ENCODE assay signal across 1 cellular context in genomic region chr2:70531419-70532130, GRCh38.
TF ChIP-seq lines count a peak whose summit lies in the region.

No MANE protein-coding gene starts in this region.

TF ChIP-seq in HCT116, 20 proteins besides CTCF, POLR2A, EP300 and RAD21 (continued from another document):
- TF ChIP-seq, protein P1, sequence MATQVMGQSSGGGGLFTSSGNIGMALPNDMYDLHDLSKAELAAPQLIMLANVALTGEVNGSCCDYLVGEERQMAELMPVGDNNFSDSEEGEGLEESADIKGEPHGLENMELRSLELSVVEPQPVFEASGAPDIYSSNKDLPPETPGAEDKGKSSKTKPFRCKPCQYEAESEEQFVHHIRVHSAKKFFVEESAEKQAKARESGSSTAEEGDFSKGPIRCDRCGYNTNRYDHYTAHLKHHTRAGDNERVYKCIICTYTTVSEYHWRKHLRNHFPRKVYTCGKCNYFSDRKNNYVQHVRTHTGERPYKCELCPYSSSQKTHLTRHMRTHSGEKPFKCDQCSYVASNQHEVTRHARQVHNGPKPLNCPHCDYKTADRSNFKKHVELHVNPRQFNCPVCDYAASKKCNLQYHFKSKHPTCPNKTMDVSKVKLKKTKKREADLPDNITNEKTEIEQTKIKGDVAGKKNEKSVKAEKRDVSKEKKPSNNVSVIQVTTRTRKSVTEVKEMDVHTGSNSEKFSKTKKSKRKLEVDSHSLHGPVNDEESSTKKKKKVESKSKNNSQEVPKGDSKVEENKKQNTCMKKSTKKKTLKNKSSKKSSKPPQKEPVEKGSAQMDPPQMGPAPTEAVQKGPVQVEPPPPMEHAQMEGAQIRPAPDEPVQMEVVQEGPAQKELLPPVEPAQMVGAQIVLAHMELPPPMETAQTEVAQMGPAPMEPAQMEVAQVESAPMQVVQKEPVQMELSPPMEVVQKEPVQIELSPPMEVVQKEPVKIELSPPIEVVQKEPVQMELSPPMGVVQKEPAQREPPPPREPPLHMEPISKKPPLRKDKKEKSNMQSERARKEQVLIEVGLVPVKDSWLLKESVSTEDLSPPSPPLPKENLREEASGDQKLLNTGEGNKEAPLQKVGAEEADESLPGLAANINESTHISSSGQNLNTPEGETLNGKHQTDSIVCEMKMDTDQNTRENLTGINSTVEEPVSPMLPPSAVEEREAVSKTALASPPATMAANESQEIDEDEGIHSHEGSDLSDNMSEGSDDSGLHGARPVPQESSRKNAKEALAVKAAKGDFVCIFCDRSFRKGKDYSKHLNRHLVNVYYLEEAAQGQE (IDR thresholded peaks at IDR 0.05; ENCODE audit: low read depth): no peak
- TF ChIP-seq JUND (IDR thresholded peaks at IDR 0.05) (no peak), CBX3 (IDR thresholded peaks at IDR 0.05; ENCODE audit: low read depth) (0 out of 2 replicates have a peak, but pooled peaks have one; percentile 36), TCF7L2 (IDR thresholded peaks at IDR 0.05; ENCODE audit: borderline replicate concordance, extremely low read depth, insufficient read depth, insufficient read length) (no peak)
